11 cellular contexts compared by ENCODE assay signal in genomic region chr1:4796161-4796998, GRCh38.
DNase-seq lines count a peak whose midpoint lies in the region; ATAC-seq and TF ChIP-seq lines count a peak whose summit lies in the region.
"Had no signal": no experiment of that assay in that cellular context is flagged by ENCODE, and none has a peak within 500 bp of the region (broad histone marks: within the 10 kb centered on the region; RNA-seq: fewer than 3 reads in every experiment).

No MANE protein-coding gene starts in this region.

- no peak overlapping the region for H3K4me3 Mint-ChIP-seq in nephron progenitor cell

- no peaks in the 10 kb centered on the region for H3K27me3 ChIP-seq in right cardiac atrium (ENCODE audit: control insufficient read depth, insufficient read depth)

- intact Hi-C loops in right cardiac atrium (cut with DNase I): no loop called here

- no peak for TF ChIP-seq CTCF in GM10266 (IDR thresholded peaks at IDR 0.05; ENCODE audit: control insufficient read depth, insufficient read depth, low read depth, missing control alignments)
- TF ChIP-seq CTCF in nephron progenitor cell (IDR thresholded peaks at IDR 0.05): no peak

- DNase-seq in GM10266 (ENCODE audit: extremely low spot score): peak; percentile 50
- DNase-seq in NCI-H2171 (lab: John Stamatoyannopoulos, UW): peak; percentile 73
- DNase-seq in GDM1 (lab: John Stamatoyannopoulos, UW): no peak
- DNase-seq in right cardiac atrium: no peak
- no peak for DNase-seq in SHP77 treated with DMSO at 0.1 percent for 48 hours (lab: John Stamatoyannopoulos, UW)
- DNase-seq in nephron progenitor cell: no peak
- DNase-seq: midbrain, SW 1271 had no signal

- peaks cover 4% of the 10 kb centered on the region for H3K4me1 ChIP-seq in right cardiac atrium (ENCODE audit: control insufficient read depth, insufficient read depth, low read length)

- peaks cover 22% of the 10 kb centered on the region for H3K9me3 Mint-ChIP-seq in nephron progenitor cell

- H3K4me3 ChIP-seq in right cardiac atrium (ENCODE audit: low read length): no peak overlapping the region
- H3K4me3 ChIP-seq: cardiac muscle cell had no signal

- ATAC-seq in GM19372 (IDR thresholded peaks at IDR 0.05; ENCODE audit: low read depth, unreplicated experiment) (peak; percentile 87), HG02938 (IDR thresholded peaks at IDR 0.05; ENCODE audit: unreplicated experiment) (peak; percentile 80), right cardiac atrium (no peak)

- peaks cover 6% of the 10 kb centered on the region for H3K4me1 Mint-ChIP-seq in nephron progenitor cell

- H3K36me3 Mint-ChIP-seq in nephron progenitor cell (ENCODE audit: low read depth): no peaks in the 10 kb centered on the region

- H3K9me3 ChIP-seq in right cardiac atrium (ENCODE audit: control insufficient read depth, low read length): no peaks in the 10 kb centered on the region

- H3K27ac Mint-ChIP-seq in nephron progenitor cell: no peak overlapping the region

- 67% methylated on average over 11 of the region's 11 CpGs for WGBS in right cardiac atrium

- H3K27ac ChIP-seq in right cardiac atrium (ENCODE audit: low read length): no peak overlapping the region
- H3K27ac ChIP-seq: cardiac muscle cell had no signal

- H3K27me3 Mint-ChIP-seq in nephron progenitor cell (ENCODE audit: low read depth, poor library complexity): peaks cover 16% of the 10 kb centered on the region

Comparison
In these comparisons a context has a peak if more than half of its experiments do, and no peak if none do; other contexts are left out.
1. DNase-seq: peak in GM10266 (single experiment) and NCI-H2171 (single experiment); none in GDM1 (single experiment), right cardiac atrium (0 of 3), SHP77 treated with DMSO at 0.1 percent for 48 hours (single experiment) and nephron progenitor cell (single experiment).
2. ATAC-seq: peak in GM19372 (single experiment) and HG02938 (single experiment); none in right cardiac atrium (0 of 2).